Comparison of ENCODE assay signal across 8 cellular contexts in the genomic region with DNA sequence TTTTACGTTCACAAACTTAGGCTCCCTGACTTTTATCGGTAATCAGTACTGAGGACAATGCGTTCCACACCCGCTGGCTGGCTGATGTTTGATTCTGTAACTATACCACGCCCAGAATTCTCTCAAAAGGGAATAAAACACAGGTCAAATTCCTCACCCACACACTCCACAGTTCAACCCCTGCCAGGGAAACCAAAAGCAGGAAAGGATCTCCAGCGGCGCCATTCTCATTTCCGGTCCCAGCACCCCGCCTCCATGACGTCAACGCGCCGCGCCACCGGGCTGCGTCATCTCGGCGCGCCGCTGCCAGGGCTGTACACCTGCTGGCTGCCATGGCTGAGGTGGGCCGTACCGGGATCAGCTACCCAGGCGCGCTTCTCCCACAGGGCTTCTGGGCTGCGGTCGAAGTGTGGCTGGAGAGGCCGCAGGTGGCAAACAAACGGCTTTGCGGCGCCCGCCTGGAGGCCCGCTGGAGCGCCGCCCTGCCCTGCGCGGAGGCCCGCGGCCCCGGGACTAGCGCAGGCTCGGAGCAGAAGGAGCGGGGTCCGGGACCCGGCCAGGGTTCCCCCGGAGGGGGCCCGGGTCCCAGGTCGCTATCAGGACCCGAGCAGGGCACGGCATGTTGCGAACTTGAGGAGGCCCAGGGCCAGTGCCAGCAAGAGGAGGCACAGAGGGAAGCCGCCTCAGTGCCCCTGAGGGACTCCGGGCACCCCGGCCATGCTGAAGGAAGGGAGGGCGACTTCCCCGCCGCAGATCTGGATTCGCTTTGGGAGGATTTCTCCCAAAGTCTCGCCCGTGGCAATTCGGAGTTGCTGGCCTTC. TPM values are rescaled to one million over a fixed set of nuclear protein-coding genes. Genes with fewer than 3 reads are reported as not detected.
DNase-seq lines count a peak whose midpoint lies in the region; ATAC-seq and TF ChIP-seq lines count a peak whose summit lies in the region.

A gene (minus strand): TSS at position 233 of the 821 bp plus-strand sequence. CDS start 24,202 bp downstream, outside the sequence.
A gene with protein sequence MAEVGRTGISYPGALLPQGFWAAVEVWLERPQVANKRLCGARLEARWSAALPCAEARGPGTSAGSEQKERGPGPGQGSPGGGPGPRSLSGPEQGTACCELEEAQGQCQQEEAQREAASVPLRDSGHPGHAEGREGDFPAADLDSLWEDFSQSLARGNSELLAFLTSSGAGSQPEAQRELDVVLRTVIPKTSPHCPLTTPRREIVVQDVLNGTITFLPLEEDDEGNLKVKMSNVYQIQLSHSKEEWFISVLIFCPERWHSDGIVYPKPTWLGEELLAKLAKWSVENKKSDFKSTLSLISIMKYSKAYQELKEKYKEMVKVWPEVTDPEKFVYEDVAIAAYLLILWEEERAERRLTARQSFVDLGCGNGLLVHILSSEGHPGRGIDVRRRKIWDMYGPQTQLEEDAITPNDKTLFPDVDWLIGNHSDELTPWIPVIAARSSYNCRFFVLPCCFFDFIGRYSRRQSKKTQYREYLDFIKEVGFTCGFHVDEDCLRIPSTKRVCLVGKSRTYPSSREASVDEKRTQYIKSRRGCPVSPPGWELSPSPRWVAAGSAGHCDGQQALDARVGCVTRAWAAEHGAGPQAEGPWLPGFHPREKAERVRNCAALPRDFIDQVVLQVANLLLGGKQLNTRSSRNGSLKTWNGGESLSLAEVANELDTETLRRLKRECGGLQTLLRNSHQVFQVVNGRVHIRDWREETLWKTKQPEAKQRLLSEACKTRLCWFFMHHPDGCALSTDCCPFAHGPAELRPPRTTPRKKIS (plus strand): TSS at position 287 of the 821 bp plus-strand sequence. CDS start 46 bp downstream, at position 333.

- no peaks in the 10 kb centered on the region for H3F3A ChIP-seq in PC-3 (ENCODE audit: low read length, unreplicated experiment)

- peak within 1 kb of the TSS; percentile 98 to 100 (median 100) for H3K27ac Mint-ChIP-seq in IgD-negative memory B cell

- CTCF ChIA-PET in PC-3 (lab: Charles Lee) = no interaction called here

- peak within 1 kb of the TSS; percentile 100 for H3K4me3 ChIP-seq in PC-3 (ENCODE audit: low read length)

- H3K27me3 ChIP-seq in PC-3 (ENCODE audit: low read length) = no peaks in the 10 kb centered on the region

- POLR2A ChIA-PET in PC-3 (lab: Charles Lee; ENCODE audit: unreplicated experiment) = no interaction called here

- peaks cover 0 to 7% (median 0%) of the 10 kb centered on the region in 3 donors for H3K9me3 Mint-ChIP-seq in IgD-negative memory B cell

- H2AFZ ChIP-seq in PC-3 (ENCODE audit: low read length) = peak within 1 kb of the TSS; percentile 97

- H3K27ac ChIP-seq in PC-3 (ENCODE audit: low read length) (peak within 1 kb of the TSS; percentile 78), epithelial cell of prostate (peak within 1 kb of the TSS; percentile 99)

- peak within 1 kb of the TSS; percentile 99 to 100 (median 100) for H3K4me3 Mint-ChIP-seq in IgD-negative memory B cell

- H3K4me2 ChIP-seq in PC-3 (ENCODE audit: low read length) = peak within 1 kb of the TSS; percentile 98

- peak within 1 kb of the TSS; percentile 84 for H3K9ac ChIP-seq in PC-3 (ENCODE audit: low read length)

- H3K27me3 Mint-ChIP-seq in IgD-negative memory B cell = peaks cover 4% of the 10 kb centered on the region

- H3K4me1 ChIP-seq in PC-3 (ENCODE audit: insufficient read depth, low read length) = peaks cover 23% of the 10 kb centered on the region

- peaks cover 3% of the 10 kb centered on the region for H3K36me3 Mint-ChIP-seq in IgD-negative memory B cell

- H3K9me2 ChIP-seq in PC-3 (replicated peaks; ENCODE audit: low read length) = no peaks in the 10 kb centered on the region

- ATAC-seq in GM21528 (IDR thresholded peaks at IDR 0.05; ENCODE audit: low FRiP score, unreplicated experiment) (peak; percentile 87), PC-3 (peak; percentile 65)

- no peaks in the 10 kb centered on the region for H3K36me3 ChIP-seq in PC-3 (ENCODE audit: low read depth, low read length)

- intact Hi-C loops in PC-3 (cut with micrococcal nuclease) = no loop called here

- peaks cover 11% of the 10 kb centered on the region; the same call in 1 of the 2 replicates for H4K20me1 ChIP-seq in PC-3 (ENCODE audit: low read length)

- peak; percentile 37 for DNase-seq in DMS153 (lab: John Stamatoyannopoulos, UW)
- peak; percentile 88 for DNase-seq in PC-3
- peak; percentile 99 for DNase-seq in activated T-cell treated with anti-CD3 and anti-CD28 coated beads, Interleukin-2, amount 50 U/mL, for 1 hour
- peak; percentile 67 for DNase-seq in epithelial cell of prostate (ENCODE audit: low read depth, low spot score)
- DNase-seq in mucosa of gallbladder (ENCODE audit: low spot score) = peak; percentile 95
- DNase-seq in stimulated activated CD8-positive, alpha-beta memory T cell treated with anti-CD3 and anti-CD28 coated beads, Interleukin-4, amount 100 ng/mL, for 24 hours (ENCODE audit: low read depth) = peak; percentile 92

- H3K9me3 ChIP-seq in PC-3 (ENCODE audit: low read length) = no peaks in the 10 kb centered on the region

- H3K4me1 Mint-ChIP-seq in IgD-negative memory B cell = peaks cover 42 to 52% (median 47%) of the 10 kb centered on the region in 3 donors

- no peak for TF ChIP-seq CTCF in PC-3 (conservative IDR thresholded peaks at IDR 0.05; ENCODE audit: low read depth, low read length)

- peaks cover 72% of the 10 kb centered on the region for H3K79me2 ChIP-seq in PC-3 (ENCODE audit: low read length)

- BruUV-seq in PC-3 (replicated peaks; lab: Mats Ljungman, UMichigan) = no TSS peak

RNA-seq across cellular contexts. Expression of the first gene that starts in this region (rescaled TPM):
- 13.1 TPM for polyA plus RNA-seq in IgD-negative memory B cell
- total RNA-seq in PC-3 (2014; rRNA removed) (12.2 and 13.0 TPM in 2 replicates), mucosa of gallbladder (29.0 TPM)

RNA-seq across cellular contexts. Expression of the second gene that starts in this region (rescaled TPM):
- polyA plus RNA-seq in IgD-negative memory B cell = 18.0 TPM
- 13.3 and 15.3 TPM in 2 replicates for total RNA-seq in PC-3 (2014; rRNA removed)
- total RNA-seq in mucosa of gallbladder = 22.8 TPM

Comparison
In these comparisons a context has a peak if more than half of its experiments do, and no peak if none do; other contexts are left out.
1. Peak in every context shown above with its lines: DNase-seq, ATAC-seq, H3K4me3 ChIP-seq and H3K27ac ChIP-seq.
2. DNase-seq: peak in every context shown above with its lines; median percentile 99 in activated T-cell treated with anti-CD3 and anti-CD28 coated beads, Interleukin-2, amount 50 U/mL, for 1 hour; 95 in mucosa of gallbladder; 92 in stimulated activated CD8-positive, alpha-beta memory T cell treated with anti-CD3 and anti-CD28 coated beads, Interleukin-4, amount 100 ng/mL, for 24 hours; 88 in PC-3; 67 in epithelial cell of prostate; 37 in DMS153.